Comparison of ENCODE assay signal across 22 cellular contexts in the genomic region with DNA sequence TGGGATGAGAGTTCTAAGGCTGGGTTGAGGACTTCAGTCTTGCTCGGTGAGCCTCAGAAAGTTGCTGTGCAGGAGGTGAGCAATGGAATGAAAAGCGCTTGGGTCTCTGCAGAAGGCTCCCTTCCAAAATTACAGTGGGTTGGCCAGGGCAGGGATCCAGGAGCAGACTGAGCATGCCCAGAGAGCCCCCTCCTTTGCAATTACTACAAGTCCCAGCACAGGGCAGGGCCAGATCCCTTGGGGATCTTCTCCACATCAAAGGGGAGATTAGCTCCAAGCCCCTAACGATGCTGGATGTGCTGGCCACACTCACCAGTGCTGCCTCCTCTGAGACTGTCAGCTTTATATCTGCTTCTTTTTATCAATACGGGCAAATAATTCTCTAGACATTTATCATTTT.
DNase-seq lines count a peak whose midpoint lies in the region; ATAC-seq, FAIRE-seq and TF ChIP-seq lines count a peak whose summit lies in the region.
"Had no signal": no experiment of that assay in that cellular context is flagged by ENCODE, and none has a peak within 500 bp of the region (broad histone marks: within the 10 kb centered on the region; RNA-seq: fewer than 3 reads in every experiment).

No MANE protein-coding gene starts in this region.

- ATAC-seq in natural killer cell treated with Interleukin-12 subunit alpha and Interleukin-12 subunit beta and Interleukin-15 and Interleukin-18, amount 100 ng/mL, for 72 hours, result no peak
- no peak for ATAC-seq in natural killer cell
- ATAC-seq in HG03280 (IDR thresholded peaks at IDR 0.05; ENCODE audit: unreplicated experiment), result no peak
- no peak for ATAC-seq in mucosa of descending colon
- ATAC-seq: activated CD8-positive, alpha-beta T cell treated with anti-CD3 and anti-CD28 coated beads for 36 hours; T-helper 17 cell had no signal

- H3K4me3 ChIP-seq in astrocyte (ENCODE audit: insufficient read depth, low read depth, low read length), result no peak overlapping the region
- H3K4me3 ChIP-seq in mucosa of descending colon, result no peak overlapping the region

- H3K27me3 Mint-ChIP-seq in natural killer cell treated with Interleukin-12 subunit alpha and Interleukin-12 subunit beta and Interleukin-15 and Interleukin-18, amount 100 ng/mL, for 72 hours, result no peaks in the 10 kb centered on the region
- H3K27me3 Mint-ChIP-seq in natural killer cell (ENCODE audit: low read depth in 2 of 2), result no peaks in the 10 kb centered on the region
- peaks cover 82% of the 10 kb centered on the region for H3K27me3 Mint-ChIP-seq in astrocyte (ENCODE audit: low read depth, unreplicated experiment)
- H3K27me3 Mint-ChIP-seq: activated CD8-positive, alpha-beta T cell treated with anti-CD3 and anti-CD28 coated beads for 36 hours; activated naive CD8-positive, alpha-beta T cell treated with anti-CD3 and anti-CD28 coated beads for 36 hours; CD4-positive, CD25-positive, alpha-beta regulatory T cell had no signal

- no peak overlapping the region for H3K27ac Mint-ChIP-seq in natural killer cell treated with Interleukin-12 subunit alpha and Interleukin-12 subunit beta and Interleukin-15 and Interleukin-18, amount 100 ng/mL, for 72 hours
- H3K27ac Mint-ChIP-seq in natural killer cell (no peak overlapping the region), astrocyte (ENCODE audit: unreplicated experiment) (no peak overlapping the region)
- H3K27ac Mint-ChIP-seq: activated CD8-positive, alpha-beta T cell treated with anti-CD3 and anti-CD28 coated beads for 36 hours; activated naive CD8-positive, alpha-beta T cell treated with anti-CD3 and anti-CD28 coated beads for 36 hours; CD4-positive, CD25-positive, alpha-beta regulatory T cell; HFFc6; T-helper 17 cell had no signal

- FAIRE-seq in astrocyte (lab: Jason Lieb, UNC), result no peak

- H3K36me3 Mint-ChIP-seq in natural killer cell treated with Interleukin-12 subunit alpha and Interleukin-12 subunit beta and Interleukin-15 and Interleukin-18, amount 100 ng/mL, for 72 hours, result no peaks in the 10 kb centered on the region
- H3K36me3 Mint-ChIP-seq in natural killer cell, result no peaks in the 10 kb centered on the region
- H3K36me3 Mint-ChIP-seq in astrocyte (ENCODE audit: low read depth, unreplicated experiment), result no peaks in the 10 kb centered on the region
- H3K36me3 Mint-ChIP-seq: activated naive CD8-positive, alpha-beta T cell treated with anti-CD3 and anti-CD28 coated beads for 36 hours; CD4-positive, CD25-positive, alpha-beta regulatory T cell had no signal

- no peak overlapping the region for H3K4me3 Mint-ChIP-seq in natural killer cell treated with Interleukin-12 subunit alpha and Interleukin-12 subunit beta and Interleukin-15 and Interleukin-18, amount 100 ng/mL, for 72 hours
- H3K4me3 Mint-ChIP-seq in natural killer cell, result no peak overlapping the region
- no peak overlapping the region for H3K4me3 Mint-ChIP-seq in astrocyte (ENCODE audit: unreplicated experiment)
- H3K4me3 Mint-ChIP-seq: activated CD8-positive, alpha-beta T cell treated with anti-CD3 and anti-CD28 coated beads for 36 hours; activated naive CD8-positive, alpha-beta T cell treated with anti-CD3 and anti-CD28 coated beads for 36 hours; CD4-positive, CD25-positive, alpha-beta regulatory T cell; HFFc6; T-helper 17 cell had no signal

- H3K27me3 ChIP-seq in astrocyte (ENCODE audit: insufficient read depth, low read length), result peaks cover 48% of the 10 kb centered on the region

- no peaks in the 10 kb centered on the region for H4K20me1 ChIP-seq in astrocyte (ENCODE audit: insufficient read depth, low read length)

- H3K9me3 ChIP-seq in astrocyte (ENCODE audit: insufficient read depth, low read depth, low read length), result no peaks in the 10 kb centered on the region
- H3K9me3 ChIP-seq in mucosa of descending colon, result no peaks in the 10 kb centered on the region

- no peaks in the 10 kb centered on the region for H3K4me1 Mint-ChIP-seq in natural killer cell treated with Interleukin-12 subunit alpha and Interleukin-12 subunit beta and Interleukin-15 and Interleukin-18, amount 100 ng/mL, for 72 hours (ENCODE audit: low read depth in 2 of 2)
- H3K4me1 Mint-ChIP-seq in natural killer cell, result no peaks in the 10 kb centered on the region
- H3K4me1 Mint-ChIP-seq in astrocyte (ENCODE audit: low read depth, unreplicated experiment), result no peaks in the 10 kb centered on the region
- H3K4me1 Mint-ChIP-seq: activated naive CD8-positive, alpha-beta T cell treated with anti-CD3 and anti-CD28 coated beads for 36 hours; CD4-positive, CD25-positive, alpha-beta regulatory T cell had no signal

- no peak overlapping the region for H3K9ac ChIP-seq in astrocyte (ENCODE audit: low read length)

- no peaks in the 10 kb centered on the region for H3K79me2 ChIP-seq in astrocyte (ENCODE audit: insufficient read depth, low read length)

- no peaks in the 10 kb centered on the region for H3K9me3 Mint-ChIP-seq in natural killer cell treated with Interleukin-12 subunit alpha and Interleukin-12 subunit beta and Interleukin-15 and Interleukin-18, amount 100 ng/mL, for 72 hours
- H3K9me3 Mint-ChIP-seq in natural killer cell, result no peaks in the 10 kb centered on the region
- peaks cover 3% of the 10 kb centered on the region for H3K9me3 Mint-ChIP-seq in astrocyte (ENCODE audit: unreplicated experiment)
- H3K9me3 Mint-ChIP-seq: activated CD8-positive, alpha-beta T cell treated with anti-CD3 and anti-CD28 coated beads for 36 hours; activated naive CD8-positive, alpha-beta T cell treated with anti-CD3 and anti-CD28 coated beads for 36 hours; CD4-positive, CD25-positive, alpha-beta regulatory T cell; HFFc6 had no signal

- H3K27ac ChIP-seq in astrocyte (ENCODE audit: low read depth, low read length), result no peak overlapping the region
- H3K27ac ChIP-seq: VCaP had no signal

- DNase-seq in natural killer cell treated with Interleukin-12 subunit alpha and Interleukin-12 subunit beta and Interleukin-15 and Interleukin-18, amount 100 ng/mL, for 72 hours (ENCODE audit: low spot score), result peak; percentile 18
- DNase-seq in natural killer cell (no peak), astrocyte (ENCODE audit: low read depth) (peak; percentile 19), medulla oblongata (ENCODE audit: extremely low spot score) (peak; percentile 17), mucosa of gallbladder (ENCODE audit: low spot score) (no peak), mucosa of descending colon (no peak), NK-92 (lab: John Stamatoyannopoulos, UW; ENCODE audit: unreplicated experiment) (no peak)
- DNase-seq: ACHN; activated CD8-positive, alpha-beta T cell treated with anti-CD3 and anti-CD28 coated beads for 36 hours; activated naive CD8-positive, alpha-beta T cell treated with anti-CD3 and anti-CD28 coated beads for 36 hours; CD4-positive, CD25-positive, alpha-beta regulatory T cell; dermis blood vessel endothelial cell; foreskin fibroblast; HFFc6; hippocampal formation; kidney glomerular epithelial cell; mesenchymal stem cell; NCI-H1930; NCI-H524 treated with DMSO at 0.1 percent for 48 hours; T-helper 17 cell had no signal

- TF ChIP-seq CTCF in natural killer cell (IDR thresholded peaks at IDR 0.05) (no peak), astrocyte (IDR thresholded peaks at IDR 0.05; ENCODE audit: insufficient read depth, low read depth, low read length) (no peak), mucosa of descending colon (IDR thresholded peaks at IDR 0.05) (no peak)

- H3K36me3 ChIP-seq in astrocyte (ENCODE audit: insufficient read depth, low read length), result no peaks in the 10 kb centered on the region
- H3K36me3 ChIP-seq in mucosa of descending colon (ENCODE audit: low read depth), result no peaks in the 10 kb centered on the region

- intact Hi-C loops in natural killer cell (cut with micrococcal nuclease) (no loop called here), mucosa of descending colon (cut with DNase I, micrococcal nuclease) (no loop called here)

- no peaks in the 10 kb centered on the region for H3K4me1 ChIP-seq in astrocyte (ENCODE audit: insufficient read depth, low read length)
- no peaks in the 10 kb centered on the region for H3K4me1 ChIP-seq in mucosa of descending colon (ENCODE audit: low read depth)

- no peak overlapping the region for H2AFZ ChIP-seq in astrocyte (ENCODE audit: low read depth, low read length)

- H3K4me2 ChIP-seq in astrocyte (ENCODE audit: low read length), result no peak overlapping the region

Comparison
In these comparisons a context has a peak if more than half of its experiments do, and no peak if none do; other contexts are left out.
1. DNase-seq: peak in natural killer cell treated with Interleukin-12 subunit alpha and Interleukin-12 subunit beta and Interleukin-15 and Interleukin-18, amount 100 ng/mL, for 72 hours (single experiment), astrocyte (single experiment) and medulla oblongata (single experiment); none in natural killer cell (single experiment), mucosa of gallbladder (single experiment), mucosa of descending colon (0 of 3) and NK-92 (single experiment).